12 cellular contexts compared by ENCODE assay signal in genomic region chr6:110328231-110328630, GRCh38. TPM values are rescaled to one million over a fixed set of nuclear protein-coding genes. Genes with fewer than 3 reads are reported as not detected.
DNase-seq lines count a peak whose midpoint lies in the region; ATAC-seq and TF ChIP-seq lines count a peak whose summit lies in the region.
"Had no signal": no experiment of that assay in that cellular context is flagged by ENCODE, and none has a peak within 500 bp of the region (broad histone marks: within the 10 kb centered on the region; RNA-seq: fewer than 3 reads in every experiment).

No MANE protein-coding gene starts in this region.

- intact Hi-C loops in uterus (cut with DNase I; ENCODE audit: low total_unique reads) = no loop called here

- no peaks in the 10 kb centered on the region for H3K27me3 ChIP-seq in muscle layer of colon (ENCODE audit: control insufficient read depth in 1 of 2, insufficient read depth in 2 of 2, low read length in 2 of 2)
- H3K27me3 ChIP-seq in uterus = no peaks in the 10 kb centered on the region

- DNase-seq in NCI-H226 (peak; percentile 3), uterus (no peak), NCI-H524 treated with DMSO at 0.1 percent for 48 hours (lab: John Stamatoyannopoulos, UW) (no peak)
- DNase-seq: GDM1, NCI-H2107, occipital lobe, T-helper 17 cell had no signal

- H3K9ac ChIP-seq in muscle layer of colon (ENCODE audit: low read length) = no peak overlapping the region

- H3K4me3 ChIP-seq in muscle layer of colon (ENCODE audit: low read depth in 1 of 2, low read length in 2 of 2) (no peak overlapping the region), uterus (no peak overlapping the region)

- ATAC-seq in GM18505 (IDR thresholded peaks at IDR 0.05; ENCODE audit: unreplicated experiment) (no peak), GM19035 (IDR thresholded peaks at IDR 0.05; ENCODE audit: unreplicated experiment) (no peak)
- ATAC-seq: T-helper 17 cell had no signal

- H3K27ac ChIP-seq in cingulate gyrus (ENCODE audit: low read depth, low read length) = peak overlapping the region; percentile 80
- peak overlapping the region; percentile 68 for H3K27ac ChIP-seq in muscle layer of colon (ENCODE audit: low read depth, low read length)
- H3K27ac ChIP-seq in uterus = peak overlapping the region; percentile 83 to 91
- H3K27ac ChIP-seq: RWPE1 had no signal

- H3K4me1 ChIP-seq in muscle layer of colon (ENCODE audit: insufficient read depth, low read length) (peaks cover 98% of the 10 kb centered on the region), uterus (peaks cover 0 to 23% of the 10 kb centered on the region in 2 donors)

- H3K36me3 ChIP-seq in muscle layer of colon (ENCODE audit: insufficient read depth, low read length) (no peaks in the 10 kb centered on the region), uterus (no peaks in the 10 kb centered on the region)

- no peaks in the 10 kb centered on the region for H3K9me3 ChIP-seq in muscle layer of colon (ENCODE audit: low read length)
- no peaks in the 10 kb centered on the region for H3K9me3 ChIP-seq in uterus

- no peak for TF ChIP-seq POLR2A in uterus (IDR thresholded peaks at IDR 0.05)
- TF ChIP-seq POLR2A in GM18505 (IDR thresholded peaks at IDR 0.05; ENCODE audit: borderline replicate concordance, extremely low read depth, insufficient read depth, insufficient read length) = no peak

- TF ChIP-seq CTCF in uterus (IDR thresholded peaks at IDR 0.05) = no peak

RNA-seq across cellular contexts. Expression of gene METTL24, which starts 29.9 kb away (rescaled TPM):
- total RNA-seq in uterus = 10 to 100 TPM in 3 of 4 donors, not detected in 1; 18.0 to 47.2 (median 30.7) TPM
- total RNA-seq: T-helper 17 cell had no signal
